Comparison of ENCODE assay signal across 8 cellular contexts in genomic region chr17:41785876-41786226, GRCh38. TPM values are rescaled to one million over a fixed set of nuclear protein-coding genes. Genes with fewer than 3 reads are reported as not detected.
A peak's percentile ranks its signal among the peaks of the same experiment; 100 is the strongest.
DNase-seq lines count a peak whose midpoint lies in the region; ATAC-seq and TF ChIP-seq lines count a peak whose summit lies in the region.

No MANE protein-coding gene starts in this region.

- H2AFZ ChIP-seq in ACC112 (ENCODE audit: low read length, unreplicated experiment) (no peak overlapping the region), IMR-90 (replicated peaks; ENCODE audit: low read length, poor library complexity) (peak overlapping the region; percentile 80)

- no peaks in the 10 kb centered on the region for H3K79me2 ChIP-seq in ACC112 (ENCODE audit: control insufficient read depth, insufficient read depth, low read length, unreplicated experiment)

- H3K56ac ChIP-seq in IMR-90 (ENCODE audit: extremely low read depth, insufficient read depth, low read length) = no peak overlapping the region

- WGBS in IMR-90 (ENCODE audit: extremely low coverage in 2 of 2, insufficient read length in 1 of 2), 2 experiments = 9% methylated on average over 11 of the region's 21 CpGs; no CpG with 5 or more reads in 1 of the 2 experiments
- WGBS in thyroid gland, 2 donors = 0 to 1% methylated on average over 11 to 18 of the region's 21 CpGs

- no peak for TF ChIP-seq RAD21 in IMR-90 (IDR thresholded peaks at IDR 0.05; ENCODE audit: low read length)

- H2BK120ac ChIP-seq in IMR-90 (ENCODE audit: low read depth, low read length) = no peak overlapping the region

- ATAC-seq in IMR-90 (ENCODE audit: low read depth) = no peak; the same call in 1 of the 2 replicates
- ATAC-seq in left colon = peak; percentile 68
- ATAC-seq in HG03571 (IDR thresholded peaks at IDR 0.05; ENCODE audit: unreplicated experiment) = no peak

- H3K4me1 ChIP-seq in ACC112 (ENCODE audit: control insufficient read depth, insufficient read depth, low read length, unreplicated experiment) (no peaks in the 10 kb centered on the region), IMR-90 (ENCODE audit: control insufficient read depth, insufficient read depth, low read length) (peaks cover 22% of the 10 kb centered on the region), thyroid gland (peaks cover 67 to 72% of the 10 kb centered on the region in 2 donors)

- H2AK9ac ChIP-seq in IMR-90 (replicated peaks; ENCODE audit: low read depth, low read length, poor library complexity) = peak overlapping the region; percentile 94

- TF ChIP-seq POLR2A in IMR-90 (IDR thresholded peaks at IDR 0.05; ENCODE audit: low read depth, low read length) (no peak), thyroid gland (IDR thresholded peaks at IDR 0.05) (peak in 1 of 2 donors; percentile 60)

- H2BK5ac ChIP-seq in IMR-90 (ENCODE audit: low read depth, low read length, poor library complexity, severe bottlenecking) = no peak overlapping the region

- no peak for TF ChIP-seq CTCF in IMR-90 (conservative IDR thresholded peaks at IDR 0.05; ENCODE audit: low read depth, low read length)
- TF ChIP-seq CTCF in astrocyte of the spinal cord (IDR thresholded peaks at IDR 0.05; ENCODE audit: low read depth, low read length) = no peak
- TF ChIP-seq CTCF in thyroid gland (IDR thresholded peaks at IDR 0.05) = no peak

- H3K4me3 ChIP-seq in ACC112 (ENCODE audit: low read depth, low read length) (peak overlapping the region; percentile 60), IMR-90 (ENCODE audit: insufficient read depth, low read depth, low read length) (peak overlapping the region; percentile 55), astrocyte of the spinal cord (ENCODE audit: low read depth, low read length) (peak overlapping the region; percentile 74), thyroid gland (replicated peaks in 1 of 3) (peak overlapping the region; percentile 53 to 86 (median 83))

- dilution Hi-C loops in IMR-90 (cut with HindIII; ENCODE audit: low sequenced_read_pairs, unreplicated experiment) = no loop called here

- no TSS peak for BruUV-seq in IMR-90 (replicated peaks; lab: Mats Ljungman, UMichigan)

- peaks cover 20% of the 10 kb centered on the region for H3K27me3 ChIP-seq in ACC112 (ENCODE audit: insufficient read depth, low read length)
- 0 out of 2 replicates have a peak, but pooled peaks cover 2% of the 10 kb centered on the region for H3K27me3 ChIP-seq in IMR-90 (ENCODE audit: control insufficient read depth, insufficient read depth, low read length)
- H3K27me3 ChIP-seq in thyroid gland = no peaks in the 10 kb centered on the region

- H3K23ac ChIP-seq in IMR-90 (ENCODE audit: low read depth, low read length) = peak overlapping the region; percentile 2; the same call in 1 of the 2 replicates

- H3K27ac ChIP-seq in ACC112 (ENCODE audit: low read depth, low read length) (no peak overlapping the region), IMR-90 (ENCODE audit: insufficient read depth, low read length) (peak overlapping the region; percentile 26), thyroid gland (peak overlapping the region; percentile 90 to 98 (median 95))

- peak overlapping the region; percentile 85 for H3K14ac ChIP-seq in IMR-90 (replicated peaks; ENCODE audit: low read depth, low read length)

- H3K18ac ChIP-seq in IMR-90 (ENCODE audit: low read depth, low read length) = peak overlapping the region; percentile 28; the same call in 1 of the 2 replicates

- no peak overlapping the region for H2BK15ac ChIP-seq in IMR-90 (ENCODE audit: low read depth, low read length)

- peak overlapping the region; percentile 26; the same call in 1 of the 2 replicates for H4K91ac ChIP-seq in IMR-90 (ENCODE audit: insufficient read depth, low read depth, low read length)

- intact Hi-C loops in IMR-90 (cut with micrococcal nuclease) = no loop called here
- intact Hi-C loops in left colon (cut with DNase I, micrococcal nuclease) = no loop called here
- intact Hi-C loops in thyroid gland (cut with DNase I) = no loop called here

- in situ Hi-C loops in IMR-90 (cut with MboI; ENCODE audit: low sequenced_read_pairs) = no loop called here
- in situ Hi-C loops in astrocyte of the spinal cord (cut with HindIII; ENCODE audit: low sequenced_read_pairs) = no loop called here

- POLR2A ChIA-PET in IMR-90 (lab: Charles Lee; ENCODE audit: unreplicated experiment) = no interaction called here

- no peak for DNase-seq in IMR-90
- DNase-seq in astrocyte of the spinal cord (ENCODE audit: low read depth, low spot score) = no peak
- peak; percentile 86 to 91 for DNase-seq in left colon
- peak; percentile 75 to 78 for DNase-seq in thyroid gland
- DNase-seq in cerebellar nuclear complex (lab: John Stamatoyannopoulos, UW) = no peak
- DNase-seq in dedifferentiated amniotic fluid mesenchymal stem cell (ENCODE audit: extremely low spot score) = no peak

- peaks cover 16% of the 10 kb centered on the region; the same call in 1 of the 2 replicates for H4K20me1 ChIP-seq in IMR-90 (ENCODE audit: insufficient read depth, low read length)

- H3K9me3 ChIP-seq in IMR-90 (ENCODE audit: control insufficient read depth, insufficient read depth, low read length) (no peaks in the 10 kb centered on the region), thyroid gland (no peaks in the 10 kb centered on the region)

- peaks cover 6 to 43% of the 10 kb centered on the region in 2 experiments; a peak in 3 of 4 replicates for H3K79me1 ChIP-seq in IMR-90 (ENCODE audit: low read depth in 1 of 2, low read length in 2 of 2)

- H2AK5ac ChIP-seq in IMR-90 (ENCODE audit: low read depth, low read length) = peak overlapping the region; percentile 51; the same call in 1 of the 2 replicates

- H3K9me1 ChIP-seq in IMR-90 (ENCODE audit: insufficient read depth, low read length) = 0 out of 2 replicates have a peak, but pooled peaks cover 2% of the 10 kb centered on the region

- H4K8ac ChIP-seq in IMR-90 (ENCODE audit: low read depth in 2 of 2, low read length in 2 of 2) = peak overlapping the region in 1 of 2 experiments; percentile 38; a peak in 1 of 4 replicates

- H3K4ac ChIP-seq in IMR-90 (ENCODE audit: low read depth, low read length) = peak overlapping the region; percentile 45; the same call in 1 of the 2 replicates

- CTCF ChIA-PET in IMR-90 (lab: Yijun Ruan, JAX) = interaction anchor here (0.9 to 1.4 kb wide), 4 partner anchors 8 to 50 kb away, joined by 3 to 12 read pairs (median 6); no protein-coding TSS in a partner anchor

- H4K5ac ChIP-seq in IMR-90 (ENCODE audit: low read depth, low read length) = peak overlapping the region; percentile 72

- H3K4me2 ChIP-seq in IMR-90 (ENCODE audit: low read depth, low read length) = peak overlapping the region; percentile 97

- no peak overlapping the region for H2BK20ac ChIP-seq in IMR-90 (ENCODE audit: low read depth, low read length)

- H3K36me3 ChIP-seq in ACC112 (ENCODE audit: insufficient read depth, low read length) (no peaks in the 10 kb centered on the region), IMR-90 (ENCODE audit: control insufficient read depth, insufficient read depth, low read length) (0 out of 2 replicates have a peak, but pooled peaks cover 2% of the 10 kb centered on the region), thyroid gland (no peaks in the 10 kb centered on the region)

- H3K9ac ChIP-seq in IMR-90 (ENCODE audit: low read depth, low read length) = peak overlapping the region; percentile 66

TF ChIP-seq in IMR-90, 13 proteins besides CTCF, POLR2A, EP300 and RAD21 (continues in another document):
- TF ChIP-seq ELK1 (IDR thresholded peaks at IDR 0.05; ENCODE audit: borderline replicate concordance, low read depth, low read length) (no peak), CHD1 (IDR thresholded peaks at IDR 0.05; ENCODE audit: low read depth, low read length) (no peak), RCOR1 (IDR thresholded peaks at IDR 0.05; ENCODE audit: insufficient replicate concordance, low read length) (no peak), BHLHE40 (IDR thresholded peaks at IDR 0.05; ENCODE audit: low read depth, low read length) (no peak)

RNA-seq across cellular contexts. Expression of gene JUP, which starts 0.7 kb away (rescaled TPM):
- total RNA-seq in IMR-90 (2012; rRNA removed) = 12.9 and 14.7 TPM in 2 replicates
- 27.3 and 28.4 TPM in 2 replicates for polyA plus RNA-seq in IMR-90 (2012; rRNA removed)
- polyA plus RNA-seq in IMR-90 (2012; cell fraction: cytosol; rRNA removed) = 14.0 and 35.6 TPM in 2 replicates
- polyA plus RNA-seq in IMR-90 (2012; cell fraction: nucleus; rRNA removed; ENCODE audit: low replicate concordance) = 17.9 and 32.0 TPM in 2 replicates
- 100 to 1,000 TPM; 343 to 345 TPM for total RNA-seq in left colon
- total RNA-seq in thyroid gland = 100 to 1,000 TPM; 127 to 356 (median 250) TPM

RNA-seq across cellular contexts. Expression of gene P3H4, which starts 25.9 kb away (rescaled TPM):
- total RNA-seq in IMR-90 (2012; rRNA removed) (21.5 and 22.2 TPM in 2 replicates), left colon (10 to 100 TPM; 10.7 to 15.3 TPM), thyroid gland (10 to 100 TPM; 24.5 to 59.2 (median 34.9) TPM)
- 66.7 and 76.9 TPM in 2 replicates for polyA plus RNA-seq in IMR-90 (2012; rRNA removed)
- polyA plus RNA-seq in IMR-90 (2012; cell fraction: cytosol; rRNA removed) = 97.5 and 103 TPM in 2 replicates
- polyA plus RNA-seq in IMR-90 (2012; cell fraction: nucleus; rRNA removed; ENCODE audit: low replicate concordance) = 24.6 and 46.5 TPM in 2 replicates

RNA-seq across cellular contexts. Expression of gene FKBP10, which starts 27.0 kb away (rescaled TPM):
- total RNA-seq in IMR-90 (2012; rRNA removed) (156 and 170 TPM in 2 replicates), left colon (10 to 100 TPM in 1 of 2 donors, 1 to 10 TPM in 1; 4.2 to 10.8 TPM), thyroid gland (10 to 100 TPM; 42.2 to 75.3 (median 60.4) TPM)
- 984 and 1,083 TPM in 2 replicates for polyA plus RNA-seq in IMR-90 (2012; rRNA removed)
- 808 and 968 TPM in 2 replicates for polyA plus RNA-seq in IMR-90 (2012; cell fraction: cytosol; rRNA removed)
- 1,533 and 3,276 TPM in 2 replicates for polyA plus RNA-seq in IMR-90 (2012; cell fraction: nucleus; rRNA removed; ENCODE audit: low replicate concordance)

RNA-seq across cellular contexts. Expression of gene NT5C3B, which starts 50.2 kb away (rescaled TPM):
- total RNA-seq in IMR-90 (2012; rRNA removed) (83.0 and 92.7 TPM in 2 replicates), left colon (10 to 100 TPM; 16.0 to 18.8 TPM), thyroid gland (100 to 1,000 TPM in 2 of 4 donors, 10 to 100 TPM in 2; 97.3 to 132 (median 110) TPM)
- polyA plus RNA-seq in IMR-90 (2012; rRNA removed) = 58.0 and 59.9 TPM in 2 replicates
- polyA plus RNA-seq in IMR-90 (2012; cell fraction: cytosol; rRNA removed) = 47.4 and 50.6 TPM in 2 replicates
- polyA plus RNA-seq in IMR-90 (2012; cell fraction: nucleus; rRNA removed; ENCODE audit: low replicate concordance) = 45.6 and 79.0 TPM in 2 replicates

RNA-seq across cellular contexts. Expression of gene HAP1, which starts 51.4 kb away (rescaled TPM):
- total RNA-seq in IMR-90 (2012; rRNA removed) (under 0.01 TPM in 1 of 2 replicates, not detected in the other), left colon (under 1 TPM; 0.42 to 0.73 TPM), thyroid gland (10 to 100 TPM in 1 of 4 donors, 1 to 10 TPM in 2, under 1 TPM in 1; 0.94 to 12.7 (median 1.9) TPM)
- 0.09 and 0.11 TPM in 2 replicates for polyA plus RNA-seq in IMR-90 (2012; rRNA removed)
- 0.02 and 0.03 TPM in 2 replicates for polyA plus RNA-seq in IMR-90 (2012; cell fraction: cytosol; rRNA removed)
- polyA plus RNA-seq in IMR-90 (2012; cell fraction: nucleus; rRNA removed; ENCODE audit: low replicate concordance) = 1.1 and 1.3 TPM in 2 replicates

Comparison
In these comparisons a context has a peak if more than half of its experiments do, and no peak if none do; other contexts are left out.
1. DNase-seq: peak in left colon (2 of 2) and thyroid gland (2 of 2); none in IMR-90 (single experiment), astrocyte of the spinal cord (single experiment), cerebellar nuclear complex (0 of 2) and dedifferentiated amniotic fluid mesenchymal stem cell (single experiment).
2. Peak in every context shown above with its lines, with median percentiles within 50 percentile points of each other: H3K4me3 ChIP-seq.